1 cellular context compared by ENCODE assay signal in the genomic region with DNA sequence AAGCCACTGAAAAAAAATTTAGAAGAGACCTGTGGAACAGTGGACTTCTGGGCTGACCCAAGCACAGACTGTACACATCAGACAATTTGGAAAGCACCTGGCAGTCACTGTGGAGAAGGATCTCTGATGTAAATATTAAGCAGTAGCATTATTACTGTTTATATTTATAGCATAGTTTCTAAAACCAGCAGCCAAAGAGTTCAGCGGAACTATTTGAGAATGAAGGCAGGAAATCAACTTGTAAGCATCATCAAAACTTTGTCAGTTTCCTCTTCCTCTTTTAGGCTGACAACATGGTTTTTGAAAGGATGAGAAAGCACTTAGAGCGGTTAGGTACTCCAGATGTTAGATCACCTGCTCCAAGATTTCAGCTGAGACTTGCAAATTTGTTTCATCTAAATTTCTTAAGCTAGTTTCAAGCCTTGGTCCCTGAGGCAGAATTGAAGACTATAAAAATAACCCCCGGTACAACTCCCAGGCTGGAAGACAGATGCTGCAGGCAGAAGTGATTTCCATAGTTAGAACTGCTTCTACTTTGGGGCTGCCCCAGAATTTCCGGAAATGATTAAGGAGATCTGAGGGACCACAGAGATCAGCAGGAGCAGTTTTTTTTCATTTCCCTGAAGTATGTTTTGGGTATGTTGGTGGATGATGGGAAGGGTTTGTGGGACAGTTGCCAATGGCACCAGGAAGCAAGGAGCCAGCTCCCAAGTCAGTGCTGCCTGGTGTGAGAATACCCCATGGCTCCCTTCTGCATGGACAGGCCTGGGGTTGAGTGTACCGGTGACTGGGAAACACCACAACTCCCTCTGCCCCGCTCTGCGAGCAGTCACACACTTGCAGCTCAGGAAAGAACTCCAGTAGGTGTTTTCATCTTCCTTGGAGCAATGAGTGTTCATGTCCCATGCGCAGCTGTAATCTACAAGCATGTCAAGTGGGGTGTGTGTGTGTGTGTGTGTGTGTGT.
TF ChIP-seq lines count a peak whose summit lies in the region.

No MANE protein-coding gene starts in this region.

TF ChIP-seq in GM23338, 12 proteins besides CTCF, POLR2A, EP300 and RAD21 (continued from another document):
- TF ChIP-seq ETS1 (IDR thresholded peaks at IDR 0.05) (no peak), STAT1 (IDR thresholded peaks at IDR 0.05; ENCODE audit: unreplicated experiment) (no peak), CREB1 (CRISPR knock-in tag; IDR thresholded peaks at IDR 0.05; ENCODE audit: low read depth) (no peak), JUNB (IDR thresholded peaks at IDR 0.05; ENCODE audit: unreplicated experiment) (no peak), POLR2AphosphoS5 (IDR thresholded peaks at IDR 0.05; ENCODE audit: low read depth) (no peak), ZNF331 (CRISPR knock-in tag; IDR thresholded peaks at IDR 0.05; ENCODE audit: low read depth) (no peak), EZH2phosphoT487 (IDR thresholded peaks at IDR 0.05; ENCODE audit: unreplicated experiment) (no peak)
- TF ChIP-seq, protein P1, sequence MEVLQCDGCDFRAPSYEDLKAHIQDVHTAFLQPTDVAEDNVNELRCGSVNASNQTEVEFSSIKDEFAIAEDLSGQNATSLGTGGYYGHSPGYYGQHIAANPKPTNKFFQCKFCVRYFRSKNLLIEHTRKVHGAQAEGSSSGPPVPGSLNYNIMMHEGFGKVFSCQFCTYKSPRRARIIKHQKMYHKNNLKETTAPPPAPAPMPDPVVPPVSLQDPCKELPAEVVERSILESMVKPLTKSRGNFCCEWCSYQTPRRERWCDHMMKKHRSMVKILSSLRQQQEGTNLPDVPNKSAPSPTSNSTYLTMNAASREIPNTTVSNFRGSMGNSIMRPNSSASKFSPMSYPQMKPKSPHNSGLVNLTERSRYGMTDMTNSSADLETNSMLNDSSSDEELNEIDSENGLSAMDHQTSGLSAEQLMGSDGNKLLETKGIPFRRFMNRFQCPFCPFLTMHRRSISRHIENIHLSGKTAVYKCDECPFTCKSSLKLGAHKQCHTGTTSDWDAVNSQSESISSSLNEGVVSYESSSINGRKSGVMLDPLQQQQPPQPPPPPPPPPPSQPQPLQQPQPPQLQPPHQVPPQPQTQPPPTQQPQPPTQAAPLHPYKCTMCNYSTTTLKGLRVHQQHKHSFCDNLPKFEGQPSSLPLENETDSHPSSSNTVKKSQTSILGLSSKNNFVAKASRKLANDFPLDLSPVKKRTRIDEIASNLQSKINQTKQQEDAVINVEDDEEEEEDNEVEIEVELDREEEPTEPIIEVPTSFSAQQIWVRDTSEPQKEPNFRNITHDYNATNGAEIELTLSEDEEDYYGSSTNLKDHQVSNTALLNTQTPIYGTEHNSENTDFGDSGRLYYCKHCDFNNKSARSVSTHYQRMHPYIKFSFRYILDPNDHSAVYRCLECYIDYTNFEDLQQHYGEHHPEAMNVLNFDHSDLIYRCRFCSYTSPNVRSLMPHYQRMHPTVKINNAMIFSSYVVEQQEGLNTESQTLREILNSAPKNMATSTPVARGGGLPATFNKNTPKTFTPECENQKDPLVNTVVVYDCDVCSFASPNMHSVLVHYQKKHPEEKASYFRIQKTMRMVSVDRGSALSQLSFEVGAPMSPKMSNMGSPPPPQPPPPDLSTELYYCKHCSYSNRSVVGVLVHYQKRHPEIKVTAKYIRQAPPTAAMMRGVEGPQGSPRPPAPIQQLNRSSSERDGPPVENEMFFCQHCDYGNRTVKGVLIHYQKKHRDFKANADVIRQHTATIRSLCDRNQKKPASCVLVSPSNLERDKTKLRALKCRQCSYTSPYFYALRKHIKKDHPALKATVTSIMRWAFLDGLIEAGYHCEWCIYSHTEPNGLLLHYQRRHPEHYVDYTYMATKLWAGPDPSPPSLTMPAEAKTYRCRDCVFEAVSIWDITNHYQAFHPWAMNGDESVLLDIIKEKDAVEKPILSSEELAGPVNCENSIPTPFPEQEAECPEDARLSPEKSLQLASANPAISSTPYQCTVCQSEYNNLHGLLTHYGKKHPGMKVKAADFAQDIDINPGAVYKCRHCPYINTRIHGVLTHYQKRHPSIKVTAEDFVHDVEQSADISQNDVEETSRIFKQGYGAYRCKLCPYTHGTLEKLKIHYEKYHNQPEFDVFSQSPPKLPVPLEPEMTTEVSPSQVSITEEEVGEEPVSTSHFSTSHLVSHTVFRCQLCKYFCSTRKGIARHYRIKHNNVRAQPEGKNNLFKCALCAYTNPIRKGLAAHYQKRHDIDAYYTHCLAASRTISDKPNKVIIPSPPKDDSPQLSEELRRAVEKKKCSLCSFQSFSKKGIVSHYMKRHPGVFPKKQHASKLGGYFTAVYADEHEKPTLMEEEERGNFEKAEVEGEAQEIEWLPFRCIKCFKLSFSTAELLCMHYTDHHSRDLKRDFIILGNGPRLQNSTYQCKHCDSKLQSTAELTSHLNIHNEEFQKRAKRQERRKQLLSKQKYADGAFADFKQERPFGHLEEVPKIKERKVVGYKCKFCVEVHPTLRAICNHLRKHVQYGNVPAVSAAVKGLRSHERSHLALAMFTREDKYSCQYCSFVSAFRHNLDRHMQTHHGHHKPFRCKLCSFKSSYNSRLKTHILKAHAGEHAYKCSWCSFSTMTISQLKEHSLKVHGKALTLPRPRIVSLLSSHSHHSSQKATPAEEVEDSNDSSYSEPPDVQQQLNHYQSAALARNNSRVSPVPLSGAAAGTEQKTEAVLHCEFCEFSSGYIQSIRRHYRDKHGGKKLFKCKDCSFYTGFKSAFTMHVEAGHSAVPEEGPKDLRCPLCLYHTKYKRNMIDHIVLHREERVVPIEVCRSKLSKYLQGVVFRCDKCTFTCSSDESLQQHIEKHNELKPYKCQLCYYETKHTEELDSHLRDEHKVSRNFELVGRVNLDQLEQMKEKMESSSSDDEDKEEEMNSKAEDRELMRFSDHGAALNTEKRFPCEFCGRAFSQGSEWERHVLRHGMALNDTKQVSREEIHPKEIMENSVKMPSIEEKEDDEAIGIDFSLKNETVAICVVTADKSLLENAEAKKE (CRISPR knock-in tag; IDR thresholded peaks at IDR 0.05) = no peak
